In genomic region chr9:114681594-114682332, GRCh38 we compare ENCODE assay signal across 1 cellular context.
TF ChIP-seq lines count a peak whose summit lies in the region.

Gene TEX48 (minus strand): TSS chr9:114682192. CDS start chr9:114671723, 10,469 bp downstream.

TF ChIP-seq in H1, 55 proteins besides CTCF, POLR2A, EP300 and RAD21:
- TF ChIP-seq YY1 (IDR thresholded peaks at IDR 0.05; ENCODE audit: low read depth, low read length) (peak; percentile 56; the same call in 1 of the 2 replicates), TCF12 (IDR thresholded peaks at IDR 0.05; ENCODE audit: low read depth, low read length) (no peak)
